1 cellular context compared by ENCODE assay signal in genomic region chr6:69232506-69233194, GRCh38.
TF ChIP-seq lines count a peak whose summit lies in the region.

No MANE protein-coding gene starts in this region.

TF ChIP-seq in HepG2, 621 proteins besides CTCF, POLR2A, EP300 and RAD21 (continued from another document and continues in another):
- TF ChIP-seq PITX1 (CRISPR knock-in tag; IDR thresholded peaks at IDR 0.05): peak; percentile 69; the same call in 1 of the 2 replicates
- no peak for TF ChIP-seq POGZ (CRISPR knock-in tag; IDR thresholded peaks at IDR 0.05)
- no peak for TF ChIP-seq ZNF496 (CRISPR knock-in tag; IDR thresholded peaks at IDR 0.05; ENCODE audit: insufficient replicate concordance)
- peak; percentile 46; the same call in 1 of the 2 replicates for TF ChIP-seq ELF4 (CRISPR knock-in tag; IDR thresholded peaks at IDR 0.05; ENCODE audit: borderline replicate concordance)
- TF ChIP-seq HOXA7 (CRISPR knock-in tag; IDR thresholded peaks at IDR 0.05): no peak
- no peak for TF ChIP-seq AGO1 (IDR thresholded peaks at IDR 0.05; ENCODE audit: low read depth, low read length, poor library complexity, severe bottlenecking)
- TF ChIP-seq RFXANK (CRISPR knock-in tag; IDR thresholded peaks at IDR 0.05): peak; percentile 94; the same call in 1 of the 2 replicates
- TF ChIP-seq ZNF24 (IDR thresholded peaks at IDR 0.05): no peak
- TF ChIP-seq ATF5 (CRISPR knock-in tag; IDR thresholded peaks at IDR 0.05; ENCODE audit: low read depth): peak; percentile 91; the same call in 1 of the 2 replicates
- TF ChIP-seq ZNF34 (CRISPR knock-in tag; IDR thresholded peaks at IDR 0.05; ENCODE audit: borderline replicate concordance): no peak
- peak; percentile 91; the same call in 1 of the 2 replicates for TF ChIP-seq ZNF180 (CRISPR knock-in tag; IDR thresholded peaks at IDR 0.05; ENCODE audit: borderline replicate concordance, low read depth)
- TF ChIP-seq PAX8 (CRISPR knock-in tag; IDR thresholded peaks at IDR 0.05; ENCODE audit: borderline replicate concordance): peak; percentile 92; the same call in 1 of the 2 replicates
- no peak for TF ChIP-seq ZNF567 (CRISPR knock-in tag; IDR thresholded peaks at IDR 0.05; ENCODE audit: borderline replicate concordance)
- TF ChIP-seq ZNF607 (CRISPR knock-in tag; IDR thresholded peaks at IDR 0.05; ENCODE audit: borderline replicate concordance): peak; percentile 98
- no peak for TF ChIP-seq ZEB1 (IDR thresholded peaks at IDR 0.05; ENCODE audit: insufficient replicate concordance, low read depth)
- peak; percentile 62; the same call in 1 of the 2 replicates for TF ChIP-seq KDM1A (CRISPR knock-in tag; IDR thresholded peaks at IDR 0.05)
- TF ChIP-seq ZNF451 (CRISPR knock-in tag; IDR thresholded peaks at IDR 0.05): peak; percentile 94
- TF ChIP-seq SMYD3 (CRISPR knock-in tag; IDR thresholded peaks at IDR 0.05): peak; percentile 68; the same call in 1 of the 2 replicates
- TF ChIP-seq ZNF670 (CRISPR knock-in tag; IDR thresholded peaks at IDR 0.05; ENCODE audit: borderline replicate concordance): peak; percentile 75; the same call in 1 of the 2 replicates
- no peak for TF ChIP-seq SMARCE1 (IDR thresholded peaks at IDR 0.05; ENCODE audit: borderline replicate concordance)
- no peak for TF ChIP-seq ATF1 (CRISPR knock-in tag; IDR thresholded peaks at IDR 0.05)
- peak; percentile 99 for TF ChIP-seq ZMAT3 (CRISPR knock-in tag; conservative IDR thresholded peaks at IDR 0.05)
- TF ChIP-seq EEA1 (CRISPR knock-in tag; IDR thresholded peaks at IDR 0.05; ENCODE audit: borderline replicate concordance): peak; percentile 97; the same call in 1 of the 2 replicates
- peak; percentile 88; the same call in 1 of the 2 replicates for TF ChIP-seq RELA (CRISPR knock-in tag; IDR thresholded peaks at IDR 0.05)
- 0 out of 2 replicates have a peak, but pooled peaks have one; percentile 48 for TF ChIP-seq BRF2 (CRISPR knock-in tag; IDR thresholded peaks at IDR 0.05)
- 0 out of 2 replicates have a peak, but pooled peaks have one; percentile 28 for TF ChIP-seq HNF1B (CRISPR knock-in tag; IDR thresholded peaks at IDR 0.05)
- TF ChIP-seq TEAD2 (CRISPR knock-in tag; IDR thresholded peaks at IDR 0.05): peak; percentile 98
- no peak for TF ChIP-seq MAFG (CRISPR knock-in tag; IDR thresholded peaks at IDR 0.05)
- TF ChIP-seq SRSF4 (IDR thresholded peaks at IDR 0.05; ENCODE audit: low read depth, low read length, poor library complexity, severe bottlenecking): no peak
- TF ChIP-seq ZBTB43 (CRISPR knock-in tag; conservative IDR thresholded peaks at IDR 0.05): peak; percentile 96
- peak; percentile 69; the same call in 1 of the 2 replicates for TF ChIP-seq ZSCAN31 (CRISPR knock-in tag; IDR thresholded peaks at IDR 0.05; ENCODE audit: low read depth)
- no peak for TF ChIP-seq ZNF513 (CRISPR knock-in tag; conservative IDR thresholded peaks at IDR 0.05)
- TF ChIP-seq RORA (CRISPR knock-in tag; IDR thresholded peaks at IDR 0.05): no peak
- 0 out of 2 replicates have a peak, but pooled peaks have one; percentile 63 for TF ChIP-seq REL (CRISPR knock-in tag; conservative IDR thresholded peaks at IDR 0.05)
- TF ChIP-seq ZNF580 (CRISPR knock-in tag; IDR thresholded peaks at IDR 0.05; ENCODE audit: borderline replicate concordance, low read depth): peak; percentile 99
- TF ChIP-seq ZNF224 (CRISPR knock-in tag; IDR thresholded peaks at IDR 0.05): no peak
- peak; percentile 72; the same call in 1 of the 2 replicates for TF ChIP-seq ZNF556 (CRISPR knock-in tag; IDR thresholded peaks at IDR 0.05; ENCODE audit: borderline replicate concordance)
- TF ChIP-seq SCMH1 (CRISPR knock-in tag; IDR thresholded peaks at IDR 0.05; ENCODE audit: borderline replicate concordance): no peak
- 0 out of 2 replicates have a peak, but pooled peaks have one; percentile 72 for TF ChIP-seq ZKSCAN8 (CRISPR knock-in tag; IDR thresholded peaks at IDR 0.05; ENCODE audit: borderline replicate concordance)
- TF ChIP-seq SRY (CRISPR knock-in tag; IDR thresholded peaks at IDR 0.05): peak; percentile 98
- peak; percentile 68; the same call in 1 of the 2 replicates for TF ChIP-seq ZBTB3 (CRISPR knock-in tag; IDR thresholded peaks at IDR 0.05; ENCODE audit: borderline replicate concordance, low read depth)
- TF ChIP-seq BCL3 (CRISPR knock-in tag; IDR thresholded peaks at IDR 0.05): peak; percentile 95
- no peak for TF ChIP-seq SNRNP70 (IDR thresholded peaks at IDR 0.05; ENCODE audit: low read depth, low read length)
- TF ChIP-seq KLF12 (CRISPR knock-in tag; IDR thresholded peaks at IDR 0.05; ENCODE audit: borderline replicate concordance): peak; percentile 98
- peak; percentile 51; the same call in 1 of the 2 replicates for TF ChIP-seq NCOA1 (CRISPR knock-in tag; IDR thresholded peaks at IDR 0.05)
- TF ChIP-seq ZNF841 (CRISPR knock-in tag; IDR thresholded peaks at IDR 0.05; ENCODE audit: borderline replicate concordance): peak; percentile 85; the same call in 1 of the 2 replicates
- TF ChIP-seq ZNF605 (CRISPR knock-in tag; IDR thresholded peaks at IDR 0.05): peak; percentile 96
- 0 out of 2 replicates have a peak, but pooled peaks have one; percentile 28 for TF ChIP-seq GMEB1 (CRISPR knock-in tag; IDR thresholded peaks at IDR 0.05; ENCODE audit: borderline replicate concordance)
- TF ChIP-seq MED8 (CRISPR knock-in tag; IDR thresholded peaks at IDR 0.05; ENCODE audit: insufficient replicate concordance): no peak
- peak; percentile 92 for TF ChIP-seq ZNF768 (CRISPR knock-in tag; IDR thresholded peaks at IDR 0.05)
- TF ChIP-seq PHF21A (CRISPR knock-in tag; IDR thresholded peaks at IDR 0.05): no peak
- TF ChIP-seq ZNF354B (CRISPR knock-in tag; IDR thresholded peaks at IDR 0.05): peak; percentile 77; the same call in 1 of the 2 replicates
- TF ChIP-seq RFXAP (CRISPR knock-in tag; IDR thresholded peaks at IDR 0.05; ENCODE audit: borderline replicate concordance): peak; percentile 87
- TF ChIP-seq REST (IDR thresholded peaks at IDR 0.05; ENCODE audit: borderline replicate concordance in 1 of 2, low read depth in 1 of 2, low read length in 2 of 2): peak; percentile 97 to 100
- TF ChIP-seq PRPF4 (IDR thresholded peaks at IDR 0.05; ENCODE audit: low read depth, low read length, poor library complexity, severe bottlenecking): no peak
- no peak for TF ChIP-seq SYNCRIP (IDR thresholded peaks at IDR 0.05; ENCODE audit: insufficient read depth, low read depth, low read length)
